Comparison of ENCODE assay signal across 3 cellular contexts in the genomic region with DNA sequence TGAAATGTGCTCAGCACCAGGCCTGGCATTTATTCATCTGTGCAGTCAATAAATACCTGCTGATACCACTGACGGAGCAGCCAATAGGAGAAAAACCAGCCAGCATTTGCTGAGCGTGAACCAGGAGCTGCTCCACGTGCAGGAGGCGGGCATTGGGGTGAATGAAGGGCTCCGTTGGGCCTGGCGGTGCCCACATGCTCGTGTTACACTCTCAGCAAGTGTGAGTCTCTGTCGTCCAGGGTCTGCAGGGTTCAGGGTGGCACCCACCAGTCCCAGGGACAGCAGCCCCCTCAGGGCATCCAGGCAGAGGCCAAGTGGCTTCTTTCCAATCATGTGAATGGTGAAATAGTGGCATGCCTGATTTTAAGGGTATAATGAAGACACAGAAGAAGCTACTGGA.
"Had no signal": no experiment of that assay in that cellular context is flagged by ENCODE, and none has a peak within 500 bp of the region (broad histone marks: within the 10 kb centered on the region; RNA-seq: fewer than 3 reads in every experiment).

No MANE protein-coding gene starts in this region.

- ATAC-seq: GM12878 had no signal

- DNase-seq: GDM1, GF-D8 had no signal

- H3K4me3 ChIP-seq: GM12878 had no signal
